12 cellular contexts compared by ENCODE assay signal in genomic region chr16:4380131-4381063, GRCh38. TPM values are rescaled to one million over a fixed set of nuclear protein-coding genes. Genes with fewer than 3 reads are reported as not detected.
DNase-seq lines count a peak whose midpoint lies in the region; ATAC-seq, FAIRE-seq and TF ChIP-seq lines count a peak whose summit lies in the region.
"Had no signal": no experiment of that assay in that cellular context is flagged by ENCODE, and none has a peak within 500 bp of the region (broad histone marks: within the 10 kb centered on the region; RNA-seq: fewer than 3 reads in every experiment).

No MANE protein-coding gene starts in this region.

- 93% methylated on average over 18 of the region's 26 CpGs; no CpG with 5 or more reads in 1 of the 2 experiments for WGBS in H1 (ENCODE audit: extremely low coverage in 1 of 2, insufficient coverage in 1 of 2, insufficient read length in 1 of 2, insufficient replicate concordance in 2 of 2, low coverage in 1 of 2, low lambda C conversion rate in 2 of 2, missing lambda C conversion rate in 1 of 2), 2 experiments

- no peak overlapping the region for H3K56ac ChIP-seq in H1 (replicated peaks; ENCODE audit: insufficient read length, low read depth, low read length)

- no peaks in the 10 kb centered on the region for H3K23me2 ChIP-seq in H1 (ENCODE audit: low read depth, low read length)

- H2BK20ac ChIP-seq in H1 (ENCODE audit: low read length): no peak overlapping the region

- H3K4me3 ChIP-seq in H1 (ENCODE audit: extremely low read depth in 1 of 4, insufficient read depth in 2 of 4, low read depth in 3 of 4, low read length in 4 of 4) (no peak overlapping the region), neural progenitor cell (no peak overlapping the region)
- H3K4me3 ChIP-seq: skin epidermis had no signal

- no peak overlapping the region for H2BK15ac ChIP-seq in H1 (ENCODE audit: low read length)

- H2AK5ac ChIP-seq in H1 (ENCODE audit: low read depth, low read length): no peak overlapping the region

- CTCF ChIA-PET in H1 (lab: Charles Lee; ENCODE audit: partially characterized antibody): interaction anchor here (0.7 to 24.8 kb wide), 9 partner anchors 9 to 90 kb away, joined by 3 to 659 read pairs (median 4); no protein-coding TSS in a partner anchor

- no peak for FAIRE-seq in H1 (lab: Jason Lieb, UNC)

- no peaks in the 10 kb centered on the region for H3K36me3 Mint-ChIP-seq in natural killer cell
- no peaks in the 10 kb centered on the region for H3K36me3 Mint-ChIP-seq in natural killer cell treated with Interleukin-12 subunit alpha and Interleukin-12 subunit beta and Interleukin-15 and Interleukin-18, amount 100 ng/mL, for 72 hours
- no peaks in the 10 kb centered on the region for H3K36me3 Mint-ChIP-seq in neural progenitor cell
- H3K36me3 Mint-ChIP-seq: activated naive CD4-positive, alpha-beta T cell treated with anti-CD3 and anti-CD28 coated beads, Interleukin-2, amount 50 U/mL, for 24 hours had no signal

- H3K9ac ChIP-seq in H1 (replicated peaks in 1 of 4; ENCODE audit: extremely low read depth in 1 of 4, low read depth in 3 of 4, low read length in 3 of 4) (no peak overlapping the region), neural progenitor cell (no peak overlapping the region)

- H3K4ac ChIP-seq in H1 (replicated peaks; ENCODE audit: insufficient read length, low read depth, low read length): peak overlapping the region; percentile 76

- H2BK5ac ChIP-seq in H1 (ENCODE audit: low read depth, low read length): peak overlapping the region; percentile 63; the same call in 1 of the 2 replicates

- no peak for ATAC-seq in natural killer cell
- no peak for ATAC-seq in natural killer cell treated with Interleukin-12 subunit alpha and Interleukin-12 subunit beta and Interleukin-15 and Interleukin-18, amount 100 ng/mL, for 72 hours
- ATAC-seq in GM21390 (IDR thresholded peaks at IDR 0.05; ENCODE audit: unreplicated experiment): no peak
- ATAC-seq in HG03039 (IDR thresholded peaks at IDR 0.05; ENCODE audit: unreplicated experiment): no peak

- no peak for TF ChIP-seq RAD21 in H1 (IDR thresholded peaks at IDR 0.05 in 1 of 2, conservative IDR thresholded peaks at IDR 0.05 in 1 of 2; ENCODE audit: low read depth in 2 of 2, low read length in 2 of 2)

- H3K9me3 ChIP-seq in H1 (ENCODE audit: insufficient read depth in 2 of 2, low read depth in 1 of 2, low read length in 1 of 2): no peaks in the 10 kb centered on the region
- no peaks in the 10 kb centered on the region for H3K9me3 ChIP-seq in neural progenitor cell (ENCODE audit: low read depth)

- H3K4me1 Mint-ChIP-seq in natural killer cell: peaks cover 0 to 25% of the 10 kb centered on the region in 2 donors
- H3K4me1 Mint-ChIP-seq in natural killer cell treated with Interleukin-12 subunit alpha and Interleukin-12 subunit beta and Interleukin-15 and Interleukin-18, amount 100 ng/mL, for 72 hours (ENCODE audit: low read depth in 2 of 2): peaks cover 0 to 7% of the 10 kb centered on the region in 2 donors
- peaks cover 30% of the 10 kb centered on the region for H3K4me1 Mint-ChIP-seq in neural progenitor cell

- H2AFZ ChIP-seq in H1 (ENCODE audit: low read length) (no peak overlapping the region), neural progenitor cell (replicated peaks) (no peak overlapping the region)

- intact Hi-C loops in natural killer cell (cut with micrococcal nuclease): no loop called here

- H4K5ac ChIP-seq in H1 (ENCODE audit: insufficient read length, low read depth, low read length): no peak overlapping the region

- H4K20me1 ChIP-seq in H1 (replicated peaks in 1 of 2; ENCODE audit: control insufficient read depth in 1 of 2, insufficient read depth in 2 of 2, low read length in 2 of 2) (peaks cover 5 to 23% of the 10 kb centered on the region in 2 experiments), neural progenitor cell (ENCODE audit: low read depth) (peaks cover 26% of the 10 kb centered on the region)

- no peaks in the 10 kb centered on the region for H3F3A ChIP-seq in neural progenitor cell (ENCODE audit: low read depth)

- no peak for TF ChIP-seq POLR2A in H1 (IDR thresholded peaks at IDR 0.05; ENCODE audit: control extremely low read depth in 1 of 2, low read depth in 2 of 2, low read length in 2 of 2)

- peak overlapping the region; percentile 84; the same call in 1 of the 2 replicates for H2BK12ac ChIP-seq in H1 (ENCODE audit: low read depth, low read length)

- no peak overlapping the region for H3K14ac ChIP-seq in H1 (ENCODE audit: insufficient read length)

- H3K36me3 ChIP-seq in H1 (ENCODE audit: control insufficient read depth in 2 of 4, insufficient read depth in 4 of 4, low read length in 3 of 4) (peaks cover 0 to 18% (median 2%) of the 10 kb centered on the region in 4 experiments; a peak in 4 of 8 replicates), neural progenitor cell (no peaks in the 10 kb centered on the region)

- no peaks in the 10 kb centered on the region for H3K27me3 Mint-ChIP-seq in natural killer cell (ENCODE audit: low read depth in 2 of 2)
- H3K27me3 Mint-ChIP-seq in natural killer cell treated with Interleukin-12 subunit alpha and Interleukin-12 subunit beta and Interleukin-15 and Interleukin-18, amount 100 ng/mL, for 72 hours: no peaks in the 10 kb centered on the region
- H3K27me3 Mint-ChIP-seq in neural progenitor cell (ENCODE audit: insufficient read depth, low read depth): peaks cover 4% of the 10 kb centered on the region
- H3K27me3 Mint-ChIP-seq: activated naive CD4-positive, alpha-beta T cell treated with anti-CD3 and anti-CD28 coated beads, Interleukin-2, amount 50 U/mL, for 24 hours had no signal

- H3K9me3 Mint-ChIP-seq in natural killer cell (no peaks in the 10 kb centered on the region), neural progenitor cell (no peaks in the 10 kb centered on the region)
- H3K9me3 Mint-ChIP-seq in natural killer cell treated with Interleukin-12 subunit alpha and Interleukin-12 subunit beta and Interleukin-15 and Interleukin-18, amount 100 ng/mL, for 72 hours: no peaks in the 10 kb centered on the region
- H3K9me3 Mint-ChIP-seq: activated naive CD4-positive, alpha-beta T cell treated with anti-CD3 and anti-CD28 coated beads, Interleukin-2, amount 50 U/mL, for 24 hours; neural crest cell had no signal

- POLR2A ChIA-PET in H1 (lab: Charles Lee; ENCODE audit: partially characterized antibody): interaction anchor here (1.0 to 11.7 kb wide), 8 partner anchors 8 to 108 kb away, joined by 3 to 223 read pairs (median 4); partner anchors contain the start of gene VASN

- H3K18ac ChIP-seq in H1 (ENCODE audit: extremely low read depth, low read length): no peak overlapping the region

- H2BK120ac ChIP-seq in H1 (replicated peaks; ENCODE audit: low read depth, low read length): no peak overlapping the region

- no peak overlapping the region for H3K4me2 ChIP-seq in H1 (ENCODE audit: insufficient read depth in 1 of 2, low read depth in 2 of 2, low read length in 2 of 2)
- no peak overlapping the region for H3K4me2 ChIP-seq in neural progenitor cell

- no peak overlapping the region; the same call in none of the 2 replicates for H4K8ac ChIP-seq in H1 (ENCODE audit: extremely low read depth, insufficient read depth, low read length)

- H3K4me3 Mint-ChIP-seq in natural killer cell (peak overlapping the region; percentile 45), neural progenitor cell (no peak overlapping the region)
- no peak overlapping the region for H3K4me3 Mint-ChIP-seq in natural killer cell treated with Interleukin-12 subunit alpha and Interleukin-12 subunit beta and Interleukin-15 and Interleukin-18, amount 100 ng/mL, for 72 hours
- H3K4me3 Mint-ChIP-seq: activated naive CD4-positive, alpha-beta T cell treated with anti-CD3 and anti-CD28 coated beads, Interleukin-2, amount 50 U/mL, for 24 hours; neural crest cell had no signal

- H3K27me3 ChIP-seq in H1 (replicated peaks in 1 of 4; ENCODE audit: control insufficient read depth in 3 of 4, extremely low read depth in 1 of 4, insufficient read depth in 3 of 4, low read length in 3 of 4) (no peaks in the 10 kb centered on the region), neural progenitor cell (no peaks in the 10 kb centered on the region)

- peaks cover 0 to 34% (median 28%) of the 10 kb centered on the region in 4 experiments; a peak in 6 of 7 replicates for H3K4me1 ChIP-seq in H1 (replicated peaks in 1 of 4; ENCODE audit: control insufficient read depth in 3 of 4, insufficient read depth in 4 of 4, low read length in 3 of 4)
- peaks cover 21% of the 10 kb centered on the region for H3K4me1 ChIP-seq in neural progenitor cell

- peak overlapping the region; percentile 15; the same call in 1 of the 2 replicates for H3K27ac ChIP-seq in H1 (ENCODE audit: low read depth, low read length)
- H3K27ac ChIP-seq in neural progenitor cell: no peak overlapping the region

- H3K79me1 ChIP-seq in H1 (ENCODE audit: low read depth, low read length): 0 out of 2 replicates have a peak, but pooled peaks cover 3% of the 10 kb centered on the region

- no peak overlapping the region for H3K23ac ChIP-seq in H1 (ENCODE audit: insufficient read length)

- H3K79me2 ChIP-seq in H1 (ENCODE audit: control insufficient read depth in 1 of 2, insufficient read depth in 2 of 2, low read length in 2 of 2) (peaks cover 0 to 2% of the 10 kb centered on the region in 2 experiments; a peak in 1 of 4 replicates), neural progenitor cell (ENCODE audit: low read depth) (no peaks in the 10 kb centered on the region)

- no peak for TF ChIP-seq EP300 in H1 (IDR thresholded peaks at IDR 0.05; ENCODE audit: borderline replicate concordance in 1 of 2, low read depth in 2 of 2, low read length in 2 of 2)

- TF ChIP-seq CTCF in natural killer cell (IDR thresholded peaks at IDR 0.05): no peak
- TF ChIP-seq CTCF in H1 (IDR thresholded peaks at IDR 0.05; ENCODE audit: control extremely low read depth in 1 of 3, insufficient read depth in 1 of 3, low read depth in 1 of 3, low read length in 3 of 3): no peak
- TF ChIP-seq CTCF in neural progenitor cell (IDR thresholded peaks at IDR 0.05): no peak

- H3K27ac Mint-ChIP-seq in natural killer cell (peak overlapping the region; percentile 38 to 53), neural progenitor cell (peak overlapping the region; percentile 46)
- no peak overlapping the region for H3K27ac Mint-ChIP-seq in natural killer cell treated with Interleukin-12 subunit alpha and Interleukin-12 subunit beta and Interleukin-15 and Interleukin-18, amount 100 ng/mL, for 72 hours
- H3K27ac Mint-ChIP-seq: activated naive CD4-positive, alpha-beta T cell treated with anti-CD3 and anti-CD28 coated beads, Interleukin-2, amount 50 U/mL, for 24 hours had no signal

- no peak overlapping the region for H4K91ac ChIP-seq in H1 (replicated peaks; ENCODE audit: insufficient read length, low read length)

- DNase-seq in natural killer cell: no peak
- no peak for DNase-seq in natural killer cell treated with Interleukin-12 subunit alpha and Interleukin-12 subunit beta and Interleukin-15 and Interleukin-18, amount 100 ng/mL, for 72 hours (ENCODE audit: low spot score)
- no peak for DNase-seq in H1 (ENCODE audit: low read depth in 1 of 2, low spot score in 2 of 2)
- no peak for DNase-seq in neural progenitor cell (ENCODE audit: low spot score)
- DNase-seq in putamen (ENCODE audit: low spot score): no peak
- no peak for DNase-seq in stimulated activated CD4-positive, alpha-beta T cell treated with anti-CD3 and anti-CD28 coated beads, Interleukin-15, amount 100 ng/mL, for 24 hours
- DNase-seq: DMS 273 treated with DMSO at 0.1 percent for 48 hours had no signal

RNA-seq across cellular contexts. Expression of gene VASN, which starts 8.7 kb away (rescaled TPM):
- total RNA-seq in natural killer cell (under 1 TPM; 0.35 to 0.93 (median 0.78) TPM), neural progenitor cell (ENCODE audit: low replicate concordance) (3.1 and 7.5 TPM in 2 replicates)
- under 1 TPM in 1 of 2 donors, not detected in 1; 0.33 TPM for total RNA-seq in natural killer cell treated with Interleukin-12 subunit alpha and Interleukin-12 subunit beta and Interleukin-15 and Interleukin-18, amount 100 ng/mL, for 72 hours
- total RNA-seq in H1 (2021; fragmentation: NEBNext Ultra II Directional; extraction: Animal tissue kit (Norgen Biotek cat#: 25700)): 9.6 and 10.1 TPM in 2 replicates
- polyA plus RNA-seq in H1 (2011; rRNA removed): 11.3 and 25.2 TPM in 2 replicates
- 7.2 TPM for polyA plus RNA-seq in H1 (2011; cell fraction: cytosol; rRNA removed)
- polyA plus RNA-seq in H1 (2011; cell fraction: nucleus; rRNA removed): 15.2 TPM
- 3.4 to 8.6 TPM (median 7.8 TPM) in 4 replicates for polyA plus RNA-seq in H1 (2012, experiment 1 of 2)
- 6.1 TPM for polyA plus RNA-seq in H1 (2012, experiment 2 of 2)
- 16.7 TPM for polyA plus RNA-seq in H1 (2013, experiment 1 of 2)
- 14.5 TPM for polyA plus RNA-seq in H1 (2013, experiment 2 of 2)
- 3.4 and 4.5 TPM in 2 replicates for polyA minus RNA-seq in H1 (2011; rRNA and poly(A)+ RNA removed)
- 11.4 TPM for polyA minus RNA-seq in H1 (2011; cell fraction: cytosol; rRNA and poly(A)+ RNA removed)
- polyA minus RNA-seq in H1 (2011; cell fraction: nucleus; rRNA and poly(A)+ RNA removed): 22.5 TPM

RNA-seq across cellular contexts. Expression of gene PAM16, which starts 29.3 kb away (rescaled TPM):
- total RNA-seq in natural killer cell (10 to 100 TPM; 29.4 to 42.7 (median 39.0) TPM), neural progenitor cell (ENCODE audit: low replicate concordance) (17.0 and 40.8 TPM in 2 replicates)
- 100 to 1,000 TPM in 1 of 2 donors, 10 to 100 TPM in 1; 59.0 to 114 TPM for total RNA-seq in natural killer cell treated with Interleukin-12 subunit alpha and Interleukin-12 subunit beta and Interleukin-15 and Interleukin-18, amount 100 ng/mL, for 72 hours
- total RNA-seq in H1 (2021; fragmentation: NEBNext Ultra II Directional; extraction: Animal tissue kit (Norgen Biotek cat#: 25700)): 78.3 and 84.4 TPM in 2 replicates
- polyA plus RNA-seq in H1 (2011; rRNA removed): 198 and 228 TPM in 2 replicates
- 154 TPM for polyA plus RNA-seq in H1 (2011; cell fraction: cytosol; rRNA removed)
- polyA plus RNA-seq in H1 (2011; cell fraction: nucleus; rRNA removed): 131 TPM
- polyA plus RNA-seq in H1 (2012, experiment 1 of 2): 57.3 to 96.0 TPM (median 90.9 TPM) in 4 replicates
- 222 TPM for polyA plus RNA-seq in H1 (2012, experiment 2 of 2)
- 161 TPM for polyA plus RNA-seq in H1 (2013, experiment 1 of 2)
- polyA plus RNA-seq in H1 (2013, experiment 2 of 2): 151 TPM
- 12.3 and 15.6 TPM in 2 replicates for polyA minus RNA-seq in H1 (2011; rRNA and poly(A)+ RNA removed)
- polyA minus RNA-seq in H1 (2011; cell fraction: cytosol; rRNA and poly(A)+ RNA removed): 31.5 TPM
- 32.7 TPM for polyA minus RNA-seq in H1 (2011; cell fraction: nucleus; rRNA and poly(A)+ RNA removed)

RNA-seq across cellular contexts. Expression of gene CORO7, which starts 36.0 kb away (rescaled TPM):
- total RNA-seq in natural killer cell (100 to 1,000 TPM; 335 to 425 (median 415) TPM), neural progenitor cell (ENCODE audit: low replicate concordance) (6.8 and 21.8 TPM in 2 replicates)
- 100 to 1,000 TPM; 140 to 166 TPM for total RNA-seq in natural killer cell treated with Interleukin-12 subunit alpha and Interleukin-12 subunit beta and Interleukin-15 and Interleukin-18, amount 100 ng/mL, for 72 hours
- total RNA-seq in H1 (2021; fragmentation: NEBNext Ultra II Directional; extraction: Animal tissue kit (Norgen Biotek cat#: 25700)): 25.8 and 29.8 TPM in 2 replicates
- polyA plus RNA-seq in H1 (2011; rRNA removed): 25.2 and 45.7 TPM in 2 replicates
- 17.6 TPM for polyA plus RNA-seq in H1 (2011; cell fraction: cytosol; rRNA removed)
- 150 TPM for polyA plus RNA-seq in H1 (2011; cell fraction: nucleus; rRNA removed)
- 11.3 to 25.2 TPM (median 22.8 TPM) in 4 replicates for polyA plus RNA-seq in H1 (2012, experiment 1 of 2)
- polyA plus RNA-seq in H1 (2012, experiment 2 of 2): 17.0 TPM
- 17.4 TPM for polyA plus RNA-seq in H1 (2013, experiment 1 of 2)
- polyA plus RNA-seq in H1 (2013, experiment 2 of 2): 20.0 TPM
- 11.4 and 17.1 TPM in 2 replicates for polyA minus RNA-seq in H1 (2011; rRNA and poly(A)+ RNA removed)
- polyA minus RNA-seq in H1 (2011; cell fraction: cytosol; rRNA and poly(A)+ RNA removed): 25.4 TPM
- polyA minus RNA-seq in H1 (2011; cell fraction: nucleus; rRNA and poly(A)+ RNA removed): 43.3 TPM

RNA-seq across cellular contexts. Expression of gene DNAJA3, which starts 45.3 kb away (rescaled TPM):
- total RNA-seq in natural killer cell (10 to 100 TPM; 22.1 to 34.2 (median 27.2) TPM), neural progenitor cell (ENCODE audit: low replicate concordance) (27.3 and 47.2 TPM in 2 replicates)
- total RNA-seq in natural killer cell treated with Interleukin-12 subunit alpha and Interleukin-12 subunit beta and Interleukin-15 and Interleukin-18, amount 100 ng/mL, for 72 hours: 10 to 100 TPM; 55.0 to 99.8 TPM
- 58.0 and 59.1 TPM in 2 replicates for total RNA-seq in H1 (2021; fragmentation: NEBNext Ultra II Directional; extraction: Animal tissue kit (Norgen Biotek cat#: 25700))
- 37.3 and 50.5 TPM in 2 replicates for polyA plus RNA-seq in H1 (2011; rRNA removed)
- 61.8 TPM for polyA plus RNA-seq in H1 (2011; cell fraction: cytosol; rRNA removed)
- 77.6 TPM for polyA plus RNA-seq in H1 (2011; cell fraction: nucleus; rRNA removed)
- 45.8 to 52.6 TPM (median 51.0 TPM) in 4 replicates for polyA plus RNA-seq in H1 (2012, experiment 1 of 2)
- 44.6 TPM for polyA plus RNA-seq in H1 (2012, experiment 2 of 2)
- 54.7 TPM for polyA plus RNA-seq in H1 (2013, experiment 1 of 2)
- polyA plus RNA-seq in H1 (2013, experiment 2 of 2): 50.1 TPM
- polyA minus RNA-seq in H1 (2011; rRNA and poly(A)+ RNA removed): 27.9 and 41.1 TPM in 2 replicates
- 23.5 TPM for polyA minus RNA-seq in H1 (2011; cell fraction: cytosol; rRNA and poly(A)+ RNA removed)
- 39.4 TPM for polyA minus RNA-seq in H1 (2011; cell fraction: nucleus; rRNA and poly(A)+ RNA removed)

Comparison
In these comparisons a context has a peak if more than half of its experiments do, and no peak if none do; other contexts are left out.
1. H3K27ac Mint-ChIP-seq: peak in natural killer cell (2 of 2) and neural progenitor cell (single experiment); none in natural killer cell treated with Interleukin-12 subunit alpha and Interleukin-12 subunit beta and Interleukin-15 and Interleukin-18, amount 100 ng/mL, for 72 hours (0 of 2).